ENCODE assay signal across 7 cellular contexts in the genomic region with DNA sequence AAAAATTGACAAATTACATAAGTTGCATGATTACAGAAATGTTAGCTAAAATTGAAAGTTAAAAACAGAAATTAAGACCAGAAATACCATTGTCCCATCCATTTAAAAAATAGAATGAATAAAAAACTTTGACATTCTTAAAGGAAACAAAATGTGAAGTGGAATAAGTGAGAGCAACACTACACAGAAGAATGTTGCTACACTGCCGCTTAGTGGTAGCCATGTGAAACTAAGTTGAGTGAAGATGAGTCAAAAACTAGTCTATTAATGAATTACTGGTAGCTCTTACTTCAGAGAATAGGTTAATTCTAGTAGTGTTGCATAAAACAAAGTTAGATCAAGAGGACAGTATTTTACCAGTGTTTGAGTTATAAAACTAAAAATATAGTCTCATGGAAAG.
DNase-seq lines count a peak whose midpoint lies in the region; ATAC-seq and TF ChIP-seq lines count a peak whose summit lies in the region.

No MANE protein-coding gene starts in this region.

- H3K79me2 ChIP-seq in MM.1S (ENCODE audit: low read length), result no peaks in the 10 kb centered on the region
- H3K79me2 ChIP-seq in mesendoderm (ENCODE audit: control insufficient read depth, insufficient read depth, low read length), result no peaks in the 10 kb centered on the region

- H3K27me3 ChIP-seq in MM.1S (replicated peaks; ENCODE audit: insufficient read depth, low read length) (no peaks in the 10 kb centered on the region), brain microvascular endothelial cell (replicated peaks) (no peaks in the 10 kb centered on the region), mesendoderm (ENCODE audit: insufficient read depth, low read length, poor library complexity) (no peaks in the 10 kb centered on the region)

- H3K18ac ChIP-seq in mesendoderm (ENCODE audit: low read length), result no peak overlapping the region

- H3K27me3 Mint-ChIP-seq in activated naive CD8-positive, alpha-beta T cell treated with anti-CD3 and anti-CD28 coated beads, Interleukin-2, amount 50 U/mL, for 24 hours, result no peaks in the 10 kb centered on the region

- no peak overlapping the region for H3K4me3 Mint-ChIP-seq in activated naive CD8-positive, alpha-beta T cell treated with anti-CD3 and anti-CD28 coated beads, Interleukin-2, amount 50 U/mL, for 24 hours

- H4K20me1 ChIP-seq in MM.1S (ENCODE audit: insufficient read depth, low read length), result no peaks in the 10 kb centered on the region

- no peak overlapping the region for H3K4ac ChIP-seq in mesendoderm (ENCODE audit: low read depth, low read length)

- H2BK5ac ChIP-seq in mesendoderm (ENCODE audit: low read length), result no peak overlapping the region

- no peaks in the 10 kb centered on the region for H3K4me1 ChIP-seq in MM.1S (ENCODE audit: low read length)
- no peaks in the 10 kb centered on the region for H3K4me1 ChIP-seq in mesendoderm (ENCODE audit: control insufficient read depth, low read depth, low read length)

- H2AFZ ChIP-seq in MM.1S (ENCODE audit: low read length), result no peak overlapping the region

- H3K23ac ChIP-seq in mesendoderm (ENCODE audit: low read length), result no peak overlapping the region

- no peak overlapping the region for H2BK120ac ChIP-seq in mesendoderm (ENCODE audit: low read depth, low read length)

- no peak overlapping the region for H2AK5ac ChIP-seq in mesendoderm (ENCODE audit: low read length)

- DNase-seq in GM03348 (ENCODE audit: low spot score), result peak; percentile 1
- peak; percentile 57 for DNase-seq in MM.1S
- DNase-seq in brain microvascular endothelial cell, result peak; percentile 7
- peak; percentile 62 for DNase-seq in mesendoderm
- DNase-seq in activated naive CD8-positive, alpha-beta T cell treated with anti-CD3 and anti-CD28 coated beads, Interleukin-2, amount 50 U/mL, for 24 hours, result no peak

- WGBS in mesendoderm (ENCODE audit: extremely low coverage, insufficient coverage, low lambda C conversion rate), result no CpG with 5 or more reads among the region's 1 CpG

- in situ Hi-C loops in brain microvascular endothelial cell (cut with HindIII; ENCODE audit: low pct_ligation_motif_present, low sequenced_read_pairs), result no loop called here

- no peak overlapping the region for H3K9ac ChIP-seq in MM.1S (ENCODE audit: low read length)
- H3K9ac ChIP-seq in mesendoderm (ENCODE audit: low read length), result no peak overlapping the region

- TF ChIP-seq CTCF in MM.1S (IDR thresholded peaks at IDR 0.05; ENCODE audit: low read length), result peak; percentile 71
- peak; percentile 33 for TF ChIP-seq CTCF in brain microvascular endothelial cell (IDR thresholded peaks at IDR 0.05; ENCODE audit: low read depth, low read length, missing control alignments)

- no peak overlapping the region for H4K8ac ChIP-seq in mesendoderm (ENCODE audit: low read depth, low read length)

- H3K9me2 ChIP-seq in MM.1S (replicated peaks; ENCODE audit: insufficient read depth, low read length), result no peaks in the 10 kb centered on the region

- H3K27ac Mint-ChIP-seq in activated naive CD8-positive, alpha-beta T cell treated with anti-CD3 and anti-CD28 coated beads, Interleukin-2, amount 50 U/mL, for 24 hours, result no peak overlapping the region

- no peaks in the 10 kb centered on the region for H3K36me3 ChIP-seq in MM.1S (replicated peaks; ENCODE audit: insufficient read depth, low read length)
- H3K36me3 ChIP-seq in brain microvascular endothelial cell (replicated peaks), result no peaks in the 10 kb centered on the region
- no peaks in the 10 kb centered on the region for H3K36me3 ChIP-seq in mesendoderm (ENCODE audit: control insufficient read depth, insufficient read depth, low read length)

- no peaks in the 10 kb centered on the region for H3K79me1 ChIP-seq in mesendoderm (ENCODE audit: low read length)

- peak; percentile 88 for ATAC-seq in GM21529 (IDR thresholded peaks at IDR 0.05; ENCODE audit: unreplicated experiment)
- no peak for ATAC-seq in activated naive CD8-positive, alpha-beta T cell treated with anti-CD3 and anti-CD28 coated beads, Interleukin-2, amount 50 U/mL, for 24 hours
- no peak for ATAC-seq in HG03108 (IDR thresholded peaks at IDR 0.05; ENCODE audit: unreplicated experiment)

- no peaks in the 10 kb centered on the region for H3K4me1 Mint-ChIP-seq in activated naive CD8-positive, alpha-beta T cell treated with anti-CD3 and anti-CD28 coated beads, Interleukin-2, amount 50 U/mL, for 24 hours

- no peaks in the 10 kb centered on the region for H3K9me3 ChIP-seq in MM.1S (replicated peaks; ENCODE audit: insufficient read depth, low read length)

- H3K36me3 Mint-ChIP-seq in activated naive CD8-positive, alpha-beta T cell treated with anti-CD3 and anti-CD28 coated beads, Interleukin-2, amount 50 U/mL, for 24 hours (ENCODE audit: low read depth), result no peaks in the 10 kb centered on the region

- H3F3A ChIP-seq in MM.1S (ENCODE audit: insufficient read depth, low read length), result no peaks in the 10 kb centered on the region

- no peak overlapping the region for H3K56ac ChIP-seq in mesendoderm (ENCODE audit: low read length)

- no peak overlapping the region for H4K5ac ChIP-seq in mesendoderm (ENCODE audit: low read length)

- no peak overlapping the region for H2BK15ac ChIP-seq in mesendoderm (replicated peaks; ENCODE audit: low read depth)

- H3K4me3 ChIP-seq in MM.1S (ENCODE audit: low read length) (no peak overlapping the region), brain microvascular endothelial cell (ENCODE audit: low read depth, low read length) (no peak overlapping the region), mesendoderm (ENCODE audit: low read length) (no peak overlapping the region)

- no peaks in the 10 kb centered on the region for H3K9me3 Mint-ChIP-seq in activated naive CD8-positive, alpha-beta T cell treated with anti-CD3 and anti-CD28 coated beads, Interleukin-2, amount 50 U/mL, for 24 hours

- H3K27ac ChIP-seq in MM.1S (ENCODE audit: low read length) (no peak overlapping the region), brain microvascular endothelial cell (no peak overlapping the region), mesendoderm (ENCODE audit: low read depth, low read length) (no peak overlapping the region)

- H3K4me2 ChIP-seq in MM.1S (ENCODE audit: low read depth, low read length) (no peak overlapping the region), mesendoderm (ENCODE audit: low read length) (no peak overlapping the region)
